Comparison of ENCODE assay signal across 1 cellular context in genomic region chr5:124353016-124353415, GRCh38.
TF ChIP-seq lines count a peak whose summit lies in the region.

No MANE protein-coding gene starts in this region.

TF ChIP-seq in GM23338, 12 proteins besides CTCF, POLR2A, EP300 and RAD21 (continued from another document):
- TF ChIP-seq ZNF462 (CRISPR knock-in tag; IDR thresholded peaks at IDR 0.05), result no peak
- TF ChIP-seq ZNF114 (CRISPR knock-in tag; IDR thresholded peaks at IDR 0.05), result no peak
- no peak for TF ChIP-seq EZH2phosphoT487 (IDR thresholded peaks at IDR 0.05; ENCODE audit: unreplicated experiment)
- TF ChIP-seq CREB1 (CRISPR knock-in tag; IDR thresholded peaks at IDR 0.05; ENCODE audit: low read depth), result no peak
